ENCODE assay signal across 21 cellular contexts in the genomic region with DNA sequence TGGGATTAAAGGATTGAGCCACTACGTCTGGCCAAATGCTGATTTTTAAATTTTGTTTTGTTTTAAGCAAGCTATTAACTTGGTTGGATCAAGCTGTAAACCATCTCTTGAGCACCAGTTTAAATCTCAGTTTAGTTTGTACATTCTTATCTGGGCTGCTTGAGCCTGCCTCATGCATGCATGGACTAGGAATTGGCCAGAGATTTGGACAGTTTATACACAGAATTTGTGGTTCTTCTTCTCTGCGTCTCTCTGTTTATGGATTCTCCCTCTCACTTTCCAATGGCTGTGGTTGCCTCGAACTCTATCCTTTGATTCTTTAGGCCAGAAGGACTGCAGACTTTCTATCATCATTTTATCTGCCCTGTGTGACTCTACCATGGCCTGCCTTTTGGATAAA.
"Had no signal": no experiment of that assay in that cellular context is flagged by ENCODE, and none has a peak within 500 bp of the region (broad histone marks: within the 10 kb centered on the region; RNA-seq: fewer than 3 reads in every experiment).

No MANE protein-coding gene starts in this region.

- H3K27ac ChIP-seq: esophagus muscularis mucosa, lower lobe of right lung, prostate gland, right atrium auricular region, testis, tibial artery, upper lobe of right lung, vagina had no signal

- H3K4me1 Mint-ChIP-seq: endodermal cell; naive B cell; neural crest cell; stimulated activated memory B cell treated with anti-CD40 and anti-IgM and Interleukin-4, amounts not matched to agents 10 μg/mL and 1 μg/mL and 100 μg/mL, for 72 hours had no signal

- H3K4me1 ChIP-seq: esophagus muscularis mucosa, lower lobe of right lung, prostate gland, right atrium auricular region, testis, tibial artery, upper lobe of right lung, vagina had no signal

- H3K36me3 Mint-ChIP-seq: stimulated activated memory B cell treated with anti-CD40 and anti-IgM and Interleukin-4, amounts not matched to agents 10 μg/mL and 1 μg/mL and 100 μg/mL, for 72 hours had no signal

- H3K36me3 ChIP-seq: esophagus muscularis mucosa, lower lobe of right lung, prostate gland, right atrium auricular region, tibial artery, upper lobe of right lung, vagina had no signal

- DNase-seq: effector CD8-positive, alpha-beta T cell; endodermal cell; foreskin melanocyte; glutamatergic neuron; hypothalamus; left ventricle myocardium superior; lower lobe of right lung; naive B cell; stimulated activated CD4-positive, alpha-beta T cell treated with anti-CD3 and anti-CD28 coated beads, Interleukin-4, amount 100 ng/mL, for 4 hours; stimulated activated naive CD8-positive, alpha-beta T cell treated with anti-CD3 and anti-CD28 coated beads, Interleukin-15, Interleukin-2, amounts not matched to agents 100 U/mL and 50 U/mL, for 24 hours; substantia nigra; testis; tibial artery; upper lobe of right lung had no signal

- H3K4me3 ChIP-seq: esophagus muscularis mucosa, lower lobe of right lung, prostate gland, right atrium auricular region, testis, tibial artery, upper lobe of right lung, vagina had no signal

- H3K4me3 Mint-ChIP-seq: endodermal cell; naive B cell; neural crest cell; stimulated activated memory B cell treated with anti-CD40 and anti-IgM and Interleukin-4, amounts not matched to agents 10 μg/mL and 1 μg/mL and 100 μg/mL, for 72 hours had no signal

- H3K27ac Mint-ChIP-seq: endodermal cell; stimulated activated memory B cell treated with anti-CD40 and anti-IgM and Interleukin-4, amounts not matched to agents 10 μg/mL and 1 μg/mL and 100 μg/mL, for 72 hours had no signal

- H3K27me3 ChIP-seq: esophagus muscularis mucosa, right atrium auricular region, testis, tibial artery, upper lobe of right lung, vagina had no signal

- ATAC-seq: left ventricle myocardium superior; sciatic nerve; stimulated activated memory B cell treated with anti-CD40 and anti-IgM and Interleukin-4, amounts not matched to agents 10 μg/mL and 1 μg/mL and 100 μg/mL, for 72 hours; stimulated activated naive CD8-positive, alpha-beta T cell treated with anti-CD3 and anti-CD28 coated beads, Interleukin-15, Interleukin-2, amounts not matched to agents 100 U/mL and 50 U/mL, for 24 hours had no signal

- H3K9me3 ChIP-seq: lower lobe of right lung, prostate gland, testis, upper lobe of right lung, vagina had no signal
